ENCODE assay signal across 8 cellular contexts in genomic region chr11:26753738-26754504, GRCh38. TPM values are rescaled to one million over a fixed set of nuclear protein-coding genes. Genes with fewer than 3 reads are reported as not detected.
DNase-seq lines count a peak whose midpoint lies in the region; ATAC-seq and TF ChIP-seq lines count a peak whose summit lies in the region.

No MANE protein-coding gene starts in this region.

- DNase-seq in AG04449 (ENCODE audit: low read depth, low spot score) (peak; percentile 31), NCI-H774 (lab: John Stamatoyannopoulos, UW) (peak; percentile 27), choroid plexus epithelial cell (ENCODE audit: low read depth) (peak; percentile 91), right lobe of liver (peak in 2 of 3 donors; percentile 18 to 50)
- DNase-seq in activated naive CD8-positive, alpha-beta T cell treated with anti-CD3 and anti-CD28 coated beads, Interleukin-2, amount 50 U/mL, for 24 hours = no peak
- no peak for DNase-seq in activated CD8-positive, alpha-beta memory T cell treated with anti-CD3 and anti-CD28 coated beads, Interleukin-2, amount 50 U/mL, for 48 hours

- no peaks in the 10 kb centered on the region for H3K27me3 ChIP-seq in right lobe of liver

- 37% methylated on average over 8 of the region's 8 CpGs for WGBS in right lobe of liver (ENCODE audit: insufficient coverage, low coverage, low lambda C conversion rate, missing lambda C conversion rate)

- ATAC-seq in GM18505 (IDR thresholded peaks at IDR 0.05; ENCODE audit: unreplicated experiment) (peak; percentile 79), HG03521 (IDR thresholded peaks at IDR 0.05; ENCODE audit: unreplicated experiment) (peak; percentile 62), right lobe of liver (peak; percentile 91 to 94 (median 93))
- no peak for ATAC-seq in activated naive CD8-positive, alpha-beta T cell treated with anti-CD3 and anti-CD28 coated beads, Interleukin-2, amount 50 U/mL, for 24 hours

- CTCF ChIA-PET in AG04449 (lab: Yijun Ruan, JAX) = interaction anchor here (0.7 to 3.2 kb wide), 10 partner anchors 171 to 743 kb away, joined by 3 to 19 read pairs (median 4); partner anchors contain the start of gene FIBIN

- H3K4me1 Mint-ChIP-seq in activated naive CD8-positive, alpha-beta T cell treated with anti-CD3 and anti-CD28 coated beads, Interleukin-2, amount 50 U/mL, for 24 hours = no peaks in the 10 kb centered on the region

- no peaks in the 10 kb centered on the region for H3K36me3 Mint-ChIP-seq in activated naive CD8-positive, alpha-beta T cell treated with anti-CD3 and anti-CD28 coated beads, Interleukin-2, amount 50 U/mL, for 24 hours (ENCODE audit: low read depth)

- no peak overlapping the region for H3K4me3 Mint-ChIP-seq in activated naive CD8-positive, alpha-beta T cell treated with anti-CD3 and anti-CD28 coated beads, Interleukin-2, amount 50 U/mL, for 24 hours

- no peak overlapping the region for H3K4me3 ChIP-seq in AG04449 (ENCODE audit: low read depth, low read length)
- no peak overlapping the region for H3K4me3 ChIP-seq in choroid plexus epithelial cell (ENCODE audit: low read depth, low read length)
- no peak overlapping the region for H3K4me3 ChIP-seq in right lobe of liver

- no peaks in the 10 kb centered on the region for H3K4me1 ChIP-seq in right lobe of liver

- H3K27me3 Mint-ChIP-seq in activated naive CD8-positive, alpha-beta T cell treated with anti-CD3 and anti-CD28 coated beads, Interleukin-2, amount 50 U/mL, for 24 hours = no peaks in the 10 kb centered on the region

- TF ChIP-seq CTCF in AG04449 (IDR thresholded peaks at IDR 0.05; ENCODE audit: insufficient read depth, low read length, missing control alignments) (peak; percentile 66), choroid plexus epithelial cell (conservative IDR thresholded peaks at IDR 0.05; ENCODE audit: low read depth, low read length) (peak; percentile 86), right lobe of liver (IDR thresholded peaks at IDR 0.05) (peak; percentile 74 to 89 (median 80))

- no peak overlapping the region for H3K27ac Mint-ChIP-seq in activated naive CD8-positive, alpha-beta T cell treated with anti-CD3 and anti-CD28 coated beads, Interleukin-2, amount 50 U/mL, for 24 hours

- intact Hi-C loops in right lobe of liver (cut with DNase I) = loop anchor here (10.0 kb wide), 2 partner anchors 371 to 411 kb away; no protein-coding TSS in a partner anchor

- no peak for TF ChIP-seq POLR2A in GM18505 (IDR thresholded peaks at IDR 0.05; ENCODE audit: borderline replicate concordance, extremely low read depth, insufficient read depth, insufficient read length)
- TF ChIP-seq POLR2A in right lobe of liver (IDR thresholded peaks at IDR 0.05) = no peak

- no peaks in the 10 kb centered on the region for H3K9me3 ChIP-seq in right lobe of liver

- no peaks in the 10 kb centered on the region for H3K36me3 ChIP-seq in right lobe of liver

- H3K27ac ChIP-seq in right lobe of liver = no peak overlapping the region

- POLR2A ChIA-PET in AG04449 (lab: Yijun Ruan, JAX) = no interaction called here

- peaks cover 5% of the 10 kb centered on the region for H3K9me3 Mint-ChIP-seq in activated naive CD8-positive, alpha-beta T cell treated with anti-CD3 and anti-CD28 coated beads, Interleukin-2, amount 50 U/mL, for 24 hours

RNA-seq across cellular contexts. Expression of gene SLC5A12, which starts 32.1 kb away (rescaled TPM):
- total RNA-seq in right lobe of liver = 1 to 10 TPM in 1 of 6 experiments, under 1 TPM in 3, not detected in 2; 0.20 to 1.2 (median 0.27) TPM

Comparison
In these comparisons a context has a peak if more than half of its experiments do, and no peak if none do; other contexts are left out.
1. DNase-seq: peak in AG04449 (single experiment), NCI-H774 (single experiment), choroid plexus epithelial cell (single experiment) and right lobe of liver (2 of 3); none in activated naive CD8-positive, alpha-beta T cell treated with anti-CD3 and anti-CD28 coated beads, Interleukin-2, amount 50 U/mL, for 24 hours (single experiment) and activated CD8-positive, alpha-beta memory T cell treated with anti-CD3 and anti-CD28 coated beads, Interleukin-2, amount 50 U/mL, for 48 hours (single experiment).
2. Peak in every context shown above with its lines, with median percentiles within 50 percentile points of each other: CTCF ChIP-seq.